1 cellular context compared by ENCODE assay signal in the genomic region with DNA sequence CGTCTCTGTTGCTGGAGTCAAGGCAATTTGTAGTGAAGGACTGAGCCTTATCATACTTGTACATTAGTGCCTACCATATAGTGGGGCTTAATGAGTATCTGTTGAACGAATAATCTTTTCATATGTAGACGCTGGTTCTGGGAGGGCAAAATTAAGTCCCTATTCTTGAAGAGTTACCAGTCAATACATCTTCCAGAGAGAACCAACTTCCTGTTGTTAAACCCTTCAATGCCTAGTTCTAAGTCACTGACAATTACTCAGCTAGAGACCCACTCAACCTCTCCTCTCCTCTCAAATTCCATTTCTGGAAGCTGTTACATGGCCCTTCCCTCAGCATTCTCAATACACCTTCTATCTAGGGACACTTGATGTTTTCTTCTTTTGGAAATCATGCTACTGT.
TF ChIP-seq lines count a peak whose summit lies in the region.

No MANE protein-coding gene starts in this region.

TF ChIP-seq in K562, 482 proteins besides CTCF, POLR2A, EP300 and RAD21:
- TF ChIP-seq, protein P1, sequence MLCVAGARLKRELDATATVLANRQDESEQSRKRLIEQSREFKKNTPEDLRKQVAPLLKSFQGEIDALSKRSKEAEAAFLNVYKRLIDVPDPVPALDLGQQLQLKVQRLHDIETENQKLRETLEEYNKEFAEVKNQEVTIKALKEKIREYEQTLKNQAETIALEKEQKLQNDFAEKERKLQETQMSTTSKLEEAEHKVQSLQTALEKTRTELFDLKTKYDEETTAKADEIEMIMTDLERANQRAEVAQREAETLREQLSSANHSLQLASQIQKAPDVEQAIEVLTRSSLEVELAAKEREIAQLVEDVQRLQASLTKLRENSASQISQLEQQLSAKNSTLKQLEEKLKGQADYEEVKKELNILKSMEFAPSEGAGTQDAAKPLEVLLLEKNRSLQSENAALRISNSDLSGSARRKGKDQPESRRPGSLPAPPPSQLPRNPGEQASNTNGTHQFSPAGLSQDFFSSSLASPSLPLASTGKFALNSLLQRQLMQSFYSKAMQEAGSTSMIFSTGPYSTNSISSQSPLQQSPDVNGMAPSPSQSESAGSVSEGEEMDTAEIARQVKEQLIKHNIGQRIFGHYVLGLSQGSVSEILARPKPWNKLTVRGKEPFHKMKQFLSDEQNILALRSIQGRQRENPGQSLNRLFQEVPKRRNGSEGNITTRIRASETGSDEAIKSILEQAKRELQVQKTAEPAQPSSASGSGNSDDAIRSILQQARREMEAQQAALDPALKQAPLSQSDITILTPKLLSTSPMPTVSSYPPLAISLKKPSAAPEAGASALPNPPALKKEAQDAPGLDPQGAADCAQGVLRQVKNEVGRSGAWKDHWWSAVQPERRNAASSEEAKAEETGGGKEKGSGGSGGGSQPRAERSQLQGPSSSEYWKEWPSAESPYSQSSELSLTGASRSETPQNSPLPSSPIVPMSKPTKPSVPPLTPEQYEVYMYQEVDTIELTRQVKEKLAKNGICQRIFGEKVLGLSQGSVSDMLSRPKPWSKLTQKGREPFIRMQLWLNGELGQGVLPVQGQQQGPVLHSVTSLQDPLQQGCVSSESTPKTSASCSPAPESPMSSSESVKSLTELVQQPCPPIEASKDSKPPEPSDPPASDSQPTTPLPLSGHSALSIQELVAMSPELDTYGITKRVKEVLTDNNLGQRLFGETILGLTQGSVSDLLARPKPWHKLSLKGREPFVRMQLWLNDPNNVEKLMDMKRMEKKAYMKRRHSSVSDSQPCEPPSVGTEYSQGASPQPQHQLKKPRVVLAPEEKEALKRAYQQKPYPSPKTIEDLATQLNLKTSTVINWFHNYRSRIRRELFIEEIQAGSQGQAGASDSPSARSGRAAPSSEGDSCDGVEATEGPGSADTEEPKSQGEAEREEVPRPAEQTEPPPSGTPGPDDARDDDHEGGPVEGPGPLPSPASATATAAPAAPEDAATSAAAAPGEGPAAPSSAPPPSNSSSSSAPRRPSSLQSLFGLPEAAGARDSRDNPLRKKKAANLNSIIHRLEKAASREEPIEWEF (CRISPR knock-in tag; IDR thresholded peaks at IDR 0.05), result no peak
- TF ChIP-seq, protein P2, sequence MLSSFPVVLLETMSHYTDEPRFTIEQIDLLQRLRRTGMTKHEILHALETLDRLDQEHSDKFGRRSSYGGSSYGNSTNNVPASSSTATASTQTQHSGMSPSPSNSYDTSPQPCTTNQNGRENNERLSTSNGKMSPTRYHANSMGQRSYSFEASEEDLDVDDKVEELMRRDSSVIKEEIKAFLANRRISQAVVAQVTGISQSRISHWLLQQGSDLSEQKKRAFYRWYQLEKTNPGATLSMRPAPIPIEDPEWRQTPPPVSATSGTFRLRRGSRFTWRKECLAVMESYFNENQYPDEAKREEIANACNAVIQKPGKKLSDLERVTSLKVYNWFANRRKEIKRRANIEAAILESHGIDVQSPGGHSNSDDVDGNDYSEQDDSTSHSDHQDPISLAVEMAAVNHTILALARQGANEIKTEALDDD (IDR thresholded peaks at IDR 0.05), result 0 out of 2 replicates have a peak, but pooled peaks have one; percentile 50
